ENCODE assay signal across 37 cellular contexts in the genomic region with DNA sequence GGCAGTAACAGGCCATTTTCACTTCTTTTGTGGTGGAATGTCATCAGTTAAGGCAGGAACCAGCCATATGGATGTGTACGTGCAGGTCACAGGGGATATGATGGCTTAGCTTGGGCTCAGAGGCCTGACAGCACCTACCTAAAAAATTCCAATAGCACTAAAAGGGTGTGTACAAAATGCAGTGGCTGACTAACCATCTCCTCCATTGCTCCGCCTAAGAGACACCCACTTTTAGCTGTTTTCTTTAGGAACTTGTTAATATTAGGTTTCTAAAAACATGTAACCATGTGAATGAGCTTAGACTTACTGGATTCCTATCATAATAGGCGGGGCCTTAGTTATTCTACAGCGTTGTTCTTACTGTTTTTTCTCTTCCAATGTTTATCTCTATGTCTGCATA. TPM values are rescaled to one million over a fixed set of nuclear protein-coding genes. Genes with fewer than 3 reads are reported as not detected.
"Had no signal": no experiment of that assay in that cellular context is flagged by ENCODE, and none has a peak within 500 bp of the region (broad histone marks: within the 10 kb centered on the region; RNA-seq: fewer than 3 reads in every experiment).

No MANE protein-coding gene starts in this region.

- H3K4me1 ChIP-seq: Peyer's patch, SJSA1 had no signal

- H3K27ac ChIP-seq: brain microvascular endothelial cell, Peyer's patch, SJSA1 had no signal

- H3K27me3 ChIP-seq: brain microvascular endothelial cell, Peyer's patch had no signal

- ATAC-seq: activated T-cell treated with anti-CD3 and anti-CD28 coated beads, Interleukin-2, amount 50 U/mL, for 72 hours; activated T-helper 17 cell treated with anti-CD3 and anti-CD28 coated beads, Interleukin-2, amount 50 U/mL, for 72 hours; PC-3 had no signal

- H3K27ac Mint-ChIP-seq: activated B cell treated with CpG ODN at 0.5 μM for 24 hours; activated CD4-positive, alpha-beta memory T cell treated with anti-CD3 and anti-CD28 coated beads for 36 hours; activated naive CD8-positive, alpha-beta T cell treated with anti-CD3 and anti-CD28 coated beads for 36 hours; activated T-cell treated with anti-CD3 and anti-CD28 coated beads, Interleukin-2, amount 50 U/mL, for 72 hours; activated T-helper 17 cell treated with anti-CD3 and anti-CD28 coated beads, Interleukin-2, amount 50 U/mL, for 72 hours had no signal

- H3K27me3 Mint-ChIP-seq: activated CD4-positive, alpha-beta memory T cell treated with anti-CD3 and anti-CD28 coated beads for 36 hours; activated naive CD8-positive, alpha-beta T cell treated with anti-CD3 and anti-CD28 coated beads for 36 hours; activated T-helper 17 cell treated with anti-CD3 and anti-CD28 coated beads, Interleukin-2, amount 50 U/mL, for 72 hours had no signal

- H3K9me2 ChIP-seq: SK-N-SH had no signal

- H3K4me2 ChIP-seq: SK-N-SH had no signal

- H3K4me3 ChIP-seq: Peyer's patch, SJSA1 had no signal

- H3K36me3 ChIP-seq: brain microvascular endothelial cell, Peyer's patch, SJSA1 had no signal

- H3K9ac ChIP-seq: SK-N-SH had no signal

- H3K4me3 Mint-ChIP-seq: activated B cell treated with CpG ODN at 0.5 μM for 24 hours; activated CD4-positive, alpha-beta memory T cell treated with anti-CD3 and anti-CD28 coated beads for 36 hours; activated naive CD8-positive, alpha-beta T cell treated with anti-CD3 and anti-CD28 coated beads for 36 hours; activated T-cell treated with anti-CD3 and anti-CD28 coated beads, Interleukin-2, amount 50 U/mL, for 72 hours; activated T-helper 17 cell treated with anti-CD3 and anti-CD28 coated beads, Interleukin-2, amount 50 U/mL, for 72 hours had no signal

- H3K9me3 ChIP-seq: Peyer's patch, SJSA1, SK-N-SH had no signal

- DNase-seq: activated B cell treated with CpG ODN at 0.5 μM for 24 hours; activated CD4-positive, alpha-beta memory T cell treated with anti-CD3 and anti-CD28 coated beads for 36 hours; activated CD4-positive, alpha-beta T cell treated with anti-CD3 and anti-CD28 coated beads for 4 hours; activated CD4-positive, alpha-beta T cell treated with anti-CD3 and anti-CD28 coated beads, Interleukin-2, amount 50 U/mL, for 1 hour; activated CD4-positive, CD25-positive, alpha-beta regulatory T cell treated with anti-CD3 and anti-CD28 coated beads, Interleukin-2, amount 50 U/mL, for 72 hours; activated effector memory CD4-positive, alpha-beta T cell treated with anti-CD3 and anti-CD28 coated beads, Interleukin-2, amount 50 U/mL, for 16 hours; activated naive CD4-positive, alpha-beta T cell; activated naive CD4-positive, alpha-beta T cell treated with anti-CD3 and anti-CD28 coated beads, Interleukin-2, amount 50 U/mL, for 16 hours; activated naive CD8-positive, alpha-beta T cell treated with anti-CD3 and anti-CD28 coated beads for 36 hours; activated T-cell treated with anti-CD3 and anti-CD28 coated beads, Interleukin-2, amount 50 U/mL, for 1 hour; activated T-cell treated with anti-CD3 and anti-CD28 coated beads, Interleukin-2, amount 50 U/mL, for 72 hours; amniotic stem cell; aorta; brain microvascular endothelial cell; central memory CD4-positive, alpha-beta T cell; MM.1S; MV-4-11; NCI-H1092; NCI-H1436 treated with DMSO at 0.1 percent for 48 hours; NCI-H1694 treated with DMSO at 0.1 percent for 48 hours; NCI-H2029; NCI-H345; NCI-H524 treated with DMSO at 0.1 percent for 48 hours; NK-92 treated with Interleukin-12 subunit alpha and Interleukin-12 subunit beta, amount 100 ng/mL, for 24 hours; PC-3; Peyer's patch; RPMI8226; SHP77 treated with DMSO at 0.1 percent for 48 hours; SK-N-SH; SW 1271; T-helper 1 cell; T-helper 2 cell; T-helper 9 cell had no signal

RNA-seq across cellular contexts. Expression of a gene that starts 25.8 kb away (rescaled TPM):
- total RNA-seq: activated B cell treated with CpG ODN at 0.5 μM for 24 hours; activated CD4-positive, alpha-beta memory T cell treated with anti-CD3 and anti-CD28 coated beads for 36 hours; activated naive CD8-positive, alpha-beta T cell treated with anti-CD3 and anti-CD28 coated beads for 36 hours; LHCN-M2; SJSA1 had no signal

RNA-seq across cellular contexts. Expression of a gene that starts 46.1 kb away (rescaled TPM):
- total RNA-seq: LHCN-M2, NCI-H460, PC-3, SJSA1 had no signal
